24 cellular contexts compared by ENCODE assay signal in the genomic region with DNA sequence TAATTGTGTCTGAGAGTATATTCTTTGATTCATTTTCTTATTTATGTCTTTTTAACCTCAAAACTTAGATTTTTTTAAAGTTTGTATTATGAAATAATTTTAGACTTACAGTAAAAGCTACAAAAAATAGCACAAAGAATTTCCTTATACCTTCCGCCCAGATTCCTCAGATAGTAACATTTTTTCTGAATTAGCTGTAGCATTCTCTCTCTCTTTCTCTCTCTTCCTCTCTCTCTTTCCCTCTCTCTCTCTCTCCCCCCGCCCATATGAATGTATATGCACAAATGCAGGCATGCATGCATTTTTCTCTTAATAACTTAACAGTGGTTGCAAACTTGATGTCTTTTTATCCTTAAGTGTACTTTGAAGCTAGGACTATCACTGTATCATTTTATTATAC.
A peak's percentile ranks its signal among the peaks of the same experiment; 100 is the strongest.
DNase-seq lines count a peak whose midpoint lies in the region; ATAC-seq and TF ChIP-seq lines count a peak whose summit lies in the region.
"Had no signal": no experiment of that assay in that cellular context is flagged by ENCODE, and none has a peak within 500 bp of the region (broad histone marks: within the 10 kb centered on the region; RNA-seq: fewer than 3 reads in every experiment).

No MANE protein-coding gene starts in this region.

- TF ChIP-seq RAD21 in IMR-90 (IDR thresholded peaks at IDR 0.05; ENCODE audit: low read length): no peak

- no peak overlapping the region; the same call in 1 of the 2 replicates for H3K27ac ChIP-seq in IMR-90 (ENCODE audit: insufficient read depth, low read length)
- H3K27ac ChIP-seq in mesendoderm (ENCODE audit: low read depth, low read length): no peak overlapping the region
- no peak overlapping the region for H3K27ac ChIP-seq in dorsolateral prefrontal cortex
- H3K27ac ChIP-seq: A549, body of pancreas, esophagus squamous epithelium, KMS-11, neutrophil, PC-9 had no signal

- H2AFZ ChIP-seq in IMR-90 (replicated peaks; ENCODE audit: low read length, poor library complexity): no peak overlapping the region
- H2AFZ ChIP-seq: PC-9 had no signal

- POLR2A ChIA-PET in IMR-90 (lab: Charles Lee; ENCODE audit: unreplicated experiment): no interaction called here

- no peak overlapping the region for H3K4me3 ChIP-seq in AG10803 (ENCODE audit: low read length)
- H3K4me3 ChIP-seq in IMR-90 (ENCODE audit: insufficient read depth, low read depth, low read length): no peak overlapping the region
- H3K4me3 ChIP-seq in choroid plexus epithelial cell (ENCODE audit: low read depth, low read length): no peak overlapping the region
- no peak overlapping the region for H3K4me3 ChIP-seq in mesendoderm (ENCODE audit: low read length)
- H3K4me3 ChIP-seq in dorsolateral prefrontal cortex: no peak overlapping the region
- H3K4me3 ChIP-seq: A549, body of pancreas, esophagus squamous epithelium, GM12878, PC-9 had no signal

- H2BK5ac ChIP-seq in IMR-90 (ENCODE audit: low read depth, low read length, poor library complexity, severe bottlenecking): peak overlapping the region; percentile 36
- no peak overlapping the region for H2BK5ac ChIP-seq in mesendoderm (ENCODE audit: low read length)

- peaks cover 2% of the 10 kb centered on the region; the same call in 1 of the 2 replicates for H3K4me1 ChIP-seq in IMR-90 (ENCODE audit: control insufficient read depth, insufficient read depth, low read length)
- H3K4me1 ChIP-seq in mesendoderm (ENCODE audit: control insufficient read depth, low read depth, low read length): no peaks in the 10 kb centered on the region
- H3K4me1 ChIP-seq: A549, body of pancreas, esophagus squamous epithelium had no signal

- H3K4ac ChIP-seq in IMR-90 (ENCODE audit: low read depth, low read length) (no peak overlapping the region), mesendoderm (ENCODE audit: low read depth, low read length) (no peak overlapping the region)

- no peak overlapping the region for H3K14ac ChIP-seq in IMR-90 (replicated peaks; ENCODE audit: low read depth, low read length)

- H4K8ac ChIP-seq in IMR-90 (ENCODE audit: low read depth in 2 of 2, low read length in 2 of 2) (no peak overlapping the region; a peak in 1 of 4 replicates), mesendoderm (ENCODE audit: low read depth, low read length) (no peak overlapping the region)

- H3K79me2 ChIP-seq in mesendoderm (ENCODE audit: control insufficient read depth, insufficient read depth, low read length): no peaks in the 10 kb centered on the region

- H3K18ac ChIP-seq in IMR-90 (ENCODE audit: low read depth, low read length): peak overlapping the region; percentile 65
- no peak overlapping the region for H3K18ac ChIP-seq in mesendoderm (ENCODE audit: low read length)

- in situ Hi-C loops in IMR-90 (cut with MboI; ENCODE audit: low sequenced_read_pairs): loop anchor here (10.0 kb wide), 1 partner anchor 354 kb away; no protein-coding TSS in a partner anchor

- intact Hi-C loops in IMR-90 (cut with micrococcal nuclease) (loop anchor here (10.0 kb wide), 1 partner anchor 354 kb away; no protein-coding TSS in a partner anchor), dorsolateral prefrontal cortex (cut with DNase I) (no loop called here)

- H2BK20ac ChIP-seq in IMR-90 (ENCODE audit: low read depth, low read length): no peak overlapping the region

- peak; percentile 73 for DNase-seq in AG10803 (ENCODE audit: low read depth)
- peak; percentile 58 for DNase-seq in IMR-90
- peak; percentile 71 for DNase-seq in choroid plexus epithelial cell (ENCODE audit: low read depth)
- DNase-seq in mesendoderm: peak; percentile 47
- DNase-seq in dorsolateral prefrontal cortex: no peak
- no peak for DNase-seq in NCI-H226
- DNase-seq in NCI-H1092 (lab: John Stamatoyannopoulos, UW): no peak
- DNase-seq: activated CD4-positive, alpha-beta memory T cell treated with anti-CD3 and anti-CD28 coated beads, Interleukin-2, amount 10 ng/mL, durations not matched to agents 7 days and 5 days; body of pancreas; esophagus squamous epithelium; H9; NCI-H2171; NCI-H524 treated with DMSO at 0.1 percent for 48 hours; NK-92 treated with Interleukin-12 subunit alpha and Interleukin-12 subunit beta, amount 100 ng/mL, for 24 hours; PC-9; stimulated activated CD4-positive, alpha-beta T cell treated with anti-CD3 and anti-CD28 coated beads, Interleukin-2, amount 100 ng/mL, for 48 hours had no signal

- H3K23ac ChIP-seq in IMR-90 (ENCODE audit: low read depth, low read length): no peak overlapping the region
- no peak overlapping the region for H3K23ac ChIP-seq in mesendoderm (ENCODE audit: low read length)

- 0 out of 2 replicates have a peak overlapping the region, but pooled peaks have one; percentile 37 for H2BK120ac ChIP-seq in IMR-90 (ENCODE audit: low read depth, low read length)
- no peak overlapping the region for H2BK120ac ChIP-seq in mesendoderm (ENCODE audit: low read depth, low read length)

- H2BK15ac ChIP-seq in IMR-90 (ENCODE audit: low read depth, low read length) (no peak overlapping the region), mesendoderm (replicated peaks; ENCODE audit: low read depth) (no peak overlapping the region)

- H3K79me1 ChIP-seq in IMR-90 (ENCODE audit: low read depth in 1 of 2, low read length in 2 of 2): 0 out of 4 replicates have a peak, but pooled peaks cover 0 to 3% of the 10 kb centered on the region in 2 experiments
- H3K79me1 ChIP-seq in mesendoderm (ENCODE audit: low read length): no peaks in the 10 kb centered on the region

- WGBS in IMR-90 (ENCODE audit: extremely low coverage in 2 of 2, insufficient read length in 1 of 2), 2 experiments: no CpG with 5 or more reads among the region's 2 CpGs
- no CpG with 5 or more reads among the region's 2 CpGs for WGBS in mesendoderm (ENCODE audit: extremely low coverage, insufficient coverage, low lambda C conversion rate)

- no peaks in the 10 kb centered on the region for H3K9me1 ChIP-seq in IMR-90 (ENCODE audit: insufficient read depth, low read length)

- H4K20me1 ChIP-seq in IMR-90 (ENCODE audit: insufficient read depth, low read length): no peaks in the 10 kb centered on the region

- no peaks in the 10 kb centered on the region for H3K27me3 ChIP-seq in IMR-90 (ENCODE audit: control insufficient read depth, insufficient read depth, low read length)
- no peaks in the 10 kb centered on the region for H3K27me3 ChIP-seq in mesendoderm (ENCODE audit: insufficient read depth, low read length, poor library complexity)
- H3K27me3 ChIP-seq in dorsolateral prefrontal cortex: no peaks in the 10 kb centered on the region
- H3K27me3 ChIP-seq: body of pancreas, esophagus squamous epithelium, neutrophil had no signal

- H4K91ac ChIP-seq in IMR-90 (ENCODE audit: insufficient read depth, low read depth, low read length): no peak overlapping the region

- H3K9ac ChIP-seq in IMR-90 (ENCODE audit: low read depth, low read length) (no peak overlapping the region), mesendoderm (ENCODE audit: low read length) (no peak overlapping the region)
- H3K9ac ChIP-seq: KMS-11 had no signal

- H4K5ac ChIP-seq in IMR-90 (ENCODE audit: low read depth, low read length) (no peak overlapping the region), mesendoderm (ENCODE audit: low read length) (no peak overlapping the region)

- no TSS peak for BruUV-seq in IMR-90 (replicated peaks; lab: Mats Ljungman, UMichigan)

- H3K4me2 ChIP-seq in IMR-90 (ENCODE audit: low read depth, low read length) (no peak overlapping the region), mesendoderm (ENCODE audit: low read length) (no peak overlapping the region)
- H3K4me2 ChIP-seq: A549, KMS-11, PC-9 had no signal

- no peak for TF ChIP-seq POLR2A in IMR-90 (IDR thresholded peaks at IDR 0.05; ENCODE audit: low read depth, low read length)

- H3K9me3 ChIP-seq in IMR-90 (ENCODE audit: control insufficient read depth, insufficient read depth, low read length): no peaks in the 10 kb centered on the region
- H3K9me3 ChIP-seq: A549, body of pancreas, esophagus squamous epithelium, neutrophil had no signal

- ATAC-seq in IMR-90 (ENCODE audit: low read depth) (peak; percentile 67), GM21360 (IDR thresholded peaks at IDR 0.05; ENCODE audit: unreplicated experiment) (no peak)
- ATAC-seq: A549; activated CD4-positive, CD25-positive, alpha-beta regulatory T cell treated with anti-CD3 and anti-CD28 coated beads, Interleukin-2, amount 50 U/mL, for 24 hours; activated naive CD4-positive, alpha-beta T cell treated with anti-CD3 and anti-CD28 coated beads, Interleukin-2, amount 50 U/mL, for 72 hours; body of pancreas; GM12878; stimulated activated effector memory CD8-positive, alpha-beta T cell treated with anti-CD3 and anti-CD28 coated beads, Interleukin-12 subunit alpha, Interleukin-12 subunit beta, amount 100 ng/mL, for 72 hours had no signal

- H2AK5ac ChIP-seq in IMR-90 (ENCODE audit: low read depth, low read length): no peak overlapping the region
- no peak overlapping the region for H2AK5ac ChIP-seq in mesendoderm (ENCODE audit: low read length)

- H2AK9ac ChIP-seq in IMR-90 (replicated peaks; ENCODE audit: low read depth, low read length, poor library complexity): no peak overlapping the region

- H3K56ac ChIP-seq in IMR-90 (ENCODE audit: extremely low read depth, insufficient read depth, low read length) (no peak overlapping the region), mesendoderm (ENCODE audit: low read length) (no peak overlapping the region)

- H3K36me3 ChIP-seq in IMR-90 (ENCODE audit: control insufficient read depth, insufficient read depth, low read length) (no peaks in the 10 kb centered on the region), mesendoderm (ENCODE audit: control insufficient read depth, insufficient read depth, low read length) (no peaks in the 10 kb centered on the region)
- H3K36me3 ChIP-seq: esophagus squamous epithelium, neutrophil had no signal

- dilution Hi-C loops in IMR-90 (cut with HindIII; ENCODE audit: low sequenced_read_pairs, unreplicated experiment): no loop called here

- CTCF ChIA-PET in IMR-90 (lab: Yijun Ruan, JAX): interaction anchor here (1.0 kb wide), 1 partner anchor 41 kb away, joined by 3 read pairs; no protein-coding TSS in a partner anchor

- TF ChIP-seq CTCF in AG10803 (conservative IDR thresholded peaks at IDR 0.05; ENCODE audit: low read length) (no peak), IMR-90 (conservative IDR thresholded peaks at IDR 0.05; ENCODE audit: low read depth, low read length) (no peak), choroid plexus epithelial cell (conservative IDR thresholded peaks at IDR 0.05; ENCODE audit: low read depth, low read length) (no peak), dorsolateral prefrontal cortex (IDR thresholded peaks at IDR 0.05 in 54 of 56, conservative IDR thresholded peaks at IDR 0.05 in 2 of 56; ENCODE audit: low read depth in 1 of 56, partially characterized antibody in 56 of 56) (no peak)

TF ChIP-seq in IMR-90, 13 proteins besides CTCF, POLR2A, EP300 and RAD21 (continues in another document):
- TF ChIP-seq RFX5 (IDR thresholded peaks at IDR 0.05; ENCODE audit: low read depth, low read length): no peak
- TF ChIP-seq, protein P1, sequence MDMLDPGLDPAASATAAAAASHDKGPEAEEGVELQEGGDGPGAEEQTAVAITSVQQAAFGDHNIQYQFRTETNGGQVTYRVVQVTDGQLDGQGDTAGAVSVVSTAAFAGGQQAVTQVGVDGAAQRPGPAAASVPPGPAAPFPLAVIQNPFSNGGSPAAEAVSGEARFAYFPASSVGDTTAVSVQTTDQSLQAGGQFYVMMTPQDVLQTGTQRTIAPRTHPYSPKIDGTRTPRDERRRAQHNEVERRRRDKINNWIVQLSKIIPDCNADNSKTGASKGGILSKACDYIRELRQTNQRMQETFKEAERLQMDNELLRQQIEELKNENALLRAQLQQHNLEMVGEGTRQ (IDR thresholded peaks at IDR 0.05; ENCODE audit: low read depth, low read length): no peak

Comparison
In these comparisons a context has a peak if more than half of its experiments do, and no peak if none do; other contexts are left out.
1. DNase-seq: peak in AG10803 (single experiment), IMR-90 (single experiment), choroid plexus epithelial cell (single experiment) and mesendoderm (single experiment); none in dorsolateral prefrontal cortex (0 of 10), NCI-H226 (single experiment) and NCI-H1092 (single experiment).